ENCODE assay signal across 8 cellular contexts in genomic region chr16:64391009-64391663, GRCh38.
DNase-seq lines count a peak whose midpoint lies in the region; ATAC-seq, FAIRE-seq and TF ChIP-seq lines count a peak whose summit lies in the region.
"Had no signal": no experiment of that assay in that cellular context is flagged by ENCODE, and none has a peak within 500 bp of the region (broad histone marks: within the 10 kb centered on the region; RNA-seq: fewer than 3 reads in every experiment).

No MANE protein-coding gene starts in this region.

- no peaks in the 10 kb centered on the region for H3K27me3 ChIP-seq in bronchial epithelial cell (ENCODE audit: control insufficient read depth, insufficient read depth, low read length)
- no peaks in the 10 kb centered on the region for H3K27me3 ChIP-seq in muscle layer of duodenum (ENCODE audit: low read depth, low read length)
- H3K27me3 ChIP-seq in tibial nerve, result no peaks in the 10 kb centered on the region
- H3K27me3 ChIP-seq: SJCRH30 had no signal

- no peak for TF ChIP-seq POLR2A in tibial nerve (IDR thresholded peaks at IDR 0.05)

- DNase-seq in LHCN-M2 (ENCODE audit: low read depth) (peak; percentile 62), bronchial epithelial cell (ENCODE audit: low read depth) (peak; percentile 74), tibial nerve (ENCODE audit: low spot score in 2 of 2) (no peak), NK-92 (lab: John Stamatoyannopoulos, UW; ENCODE audit: unreplicated experiment) (no peak)
- DNase-seq: SJCRH30 had no signal

- 11 to 20% methylated on average over 4 of the region's 4 CpGs for WGBS in tibial nerve, 2 donors

- H3K36me3 ChIP-seq in bronchial epithelial cell (ENCODE audit: control insufficient read depth, insufficient read depth, low read length) (no peaks in the 10 kb centered on the region), muscle layer of duodenum (ENCODE audit: control insufficient read depth in 1 of 2, insufficient read depth in 2 of 2, low read length in 2 of 2) (peaks cover 0 to 6% of the 10 kb centered on the region in 2 donors), tibial nerve (no peaks in the 10 kb centered on the region)
- H3K36me3 ChIP-seq: SJCRH30 had no signal

- ATAC-seq in HG02981 (IDR thresholded peaks at IDR 0.05; ENCODE audit: unreplicated experiment), result no peak
- no peak for ATAC-seq in GM21515 (IDR thresholded peaks at IDR 0.05; ENCODE audit: unreplicated experiment)

- no peak for FAIRE-seq in bronchial epithelial cell (lab: Jason Lieb, UNC)

- H3K4me3 ChIP-seq in bronchial epithelial cell (ENCODE audit: low read depth, low read length) (no peak overlapping the region), muscle layer of duodenum (ENCODE audit: low read depth in 1 of 2, low read length in 2 of 2) (no peak overlapping the region), tibial nerve (peak overlapping the region in 2 of 4 donors; percentile 16 to 33)
- H3K4me3 ChIP-seq: SJCRH30 had no signal

- peak overlapping the region; percentile 35 for H3K27ac ChIP-seq in muscle layer of duodenum (ENCODE audit: low read length)
- peak overlapping the region; percentile 27 to 87 (median 74) for H3K27ac ChIP-seq in tibial nerve
- H3K27ac ChIP-seq: SJCRH30 had no signal

- no peaks in the 10 kb centered on the region for H3K9me3 ChIP-seq in muscle layer of duodenum (ENCODE audit: control insufficient read depth in 1 of 2, low read length in 2 of 2)
- H3K9me3 ChIP-seq in tibial nerve, result no peaks in the 10 kb centered on the region
- H3K9me3 ChIP-seq: SJCRH30 had no signal

- no peak for TF ChIP-seq CTCF in bronchial epithelial cell (IDR thresholded peaks at IDR 0.05; ENCODE audit: insufficient read depth, low read length, severe bottlenecking)
- no peak for TF ChIP-seq CTCF in tibial nerve (IDR thresholded peaks at IDR 0.05)

- H3K4me1 ChIP-seq in muscle layer of duodenum (ENCODE audit: control insufficient read depth in 1 of 2, insufficient read depth in 2 of 2, low read length in 2 of 2) (no peaks in the 10 kb centered on the region), tibial nerve (peaks cover 0 to 30% (median 5%) of the 10 kb centered on the region in 4 donors)
- H3K4me1 ChIP-seq: SJCRH30 had no signal

- TF ChIP-seq EP300 in tibial nerve (IDR thresholded peaks at IDR 0.05), result no peak

Comparison
In these comparisons a context has a peak if more than half of its experiments do, and no peak if none do; other contexts are left out.
1. DNase-seq: peak in LHCN-M2 (single experiment) and bronchial epithelial cell (single experiment); none in tibial nerve (0 of 2) and NK-92 (single experiment).